ENCODE assay signal across 22 cellular contexts in the genomic region with DNA sequence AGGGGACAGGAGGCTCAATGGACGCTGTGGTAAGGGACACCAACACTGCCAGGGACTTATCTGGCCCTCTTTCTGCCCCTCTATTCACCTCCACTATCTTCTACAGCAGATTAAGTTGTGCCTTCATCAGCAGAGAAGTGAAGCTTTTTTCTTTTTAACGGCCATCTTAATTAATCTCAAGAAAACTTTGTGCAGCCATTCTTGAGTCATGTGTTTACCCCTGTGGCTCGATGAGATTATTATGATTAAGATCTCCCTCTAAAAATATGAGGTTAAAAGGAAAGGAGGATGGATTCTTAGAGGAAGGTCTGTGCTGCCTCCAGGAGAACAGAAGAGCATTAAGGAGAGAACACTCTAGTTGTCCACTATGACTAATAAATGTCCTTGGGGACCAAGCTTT. TPM values are rescaled to one million over a fixed set of nuclear protein-coding genes. Genes with fewer than 3 reads are reported as not detected.
DNase-seq lines count a peak whose midpoint lies in the region; ATAC-seq, FAIRE-seq and TF ChIP-seq lines count a peak whose summit lies in the region.
"Had no signal": no experiment of that assay in that cellular context is flagged by ENCODE, and none has a peak within 500 bp of the region (broad histone marks: within the 10 kb centered on the region; RNA-seq: fewer than 3 reads in every experiment).

No MANE protein-coding gene starts in this region.

- BruUV-seq in HepG2 (replicated peaks; lab: Mats Ljungman, UMichigan) (no TSS peak), K562 (replicated peaks; lab: Mats Ljungman, UMichigan) (no TSS peak)

- FAIRE-seq in HepG2 (lab: Jason Lieb, UNC) (no peak), K562 (lab: Jason Lieb, UNC) (no peak), GM19239 (lab: Jason Lieb, UNC) (no peak)
- FAIRE-seq: H54, HTR-8/SVneo had no signal

- H2AFZ ChIP-seq in HepG2 (ENCODE audit: low read length), result peak overlapping the region; percentile 52
- peak overlapping the region; percentile 52 for H2AFZ ChIP-seq in K562 (ENCODE audit: low read depth, low read length)
- H2AFZ ChIP-seq in osteoblast (ENCODE audit: low read length), result peak overlapping the region; percentile 74
- H2AFZ ChIP-seq: GM23248 had no signal

- H3K4me3 ChIP-seq in HepG2 (replicated peaks in 1 of 3; ENCODE audit: insufficient read depth in 1 of 3, low read depth in 2 of 3, low read length in 3 of 3), result no peak overlapping the region
- no peak overlapping the region for H3K4me3 ChIP-seq in right lobe of liver
- H3K4me3 ChIP-seq in K562, result no peak overlapping the region
- H3K4me3 ChIP-seq in osteoblast (ENCODE audit: insufficient read depth, low read length), result no peak overlapping the region
- H3K4me3 ChIP-seq in prostate gland, result no peak overlapping the region
- H3K4me3 ChIP-seq in lower leg skin (ENCODE audit: low read depth, poor library complexity, severe bottlenecking), result no peak overlapping the region
- H3K4me3 ChIP-seq: BLaER1, GM23248 had no signal

- no peak for TF ChIP-seq POLR2A in HepG2 (IDR thresholded peaks at IDR 0.05; ENCODE audit: insufficient read depth in 1 of 2, low read depth in 2 of 2, low read length in 2 of 2)
- no peak for TF ChIP-seq POLR2A in right lobe of liver (IDR thresholded peaks at IDR 0.05)
- no peak for TF ChIP-seq POLR2A in K562 (conservative IDR thresholded peaks at IDR 0.05)
- TF ChIP-seq POLR2A in prostate gland (IDR thresholded peaks at IDR 0.05), result no peak
- no peak for TF ChIP-seq POLR2A in lower leg skin (IDR thresholded peaks at IDR 0.05)

- H3K27ac ChIP-seq in HepG2 (ENCODE audit: extremely low read length, insufficient read depth, low read length) (no peak overlapping the region), right lobe of liver (no peak overlapping the region), K562 (ENCODE audit: extremely low read depth, low read depth, low read length) (peak overlapping the region; percentile 29; the same call in 1 of the 3 replicates), osteoblast (ENCODE audit: low read depth, low read length) (no peak overlapping the region), prostate gland (no peak overlapping the region)
- H3K27ac ChIP-seq: 22Rv1, BLaER1, GM23248 had no signal

- in situ Hi-C loops in HepG2 (cut with HindIII; ENCODE audit: extremely low pct_ligation_motif_present, low pct_unique_long_range_greater_than_20kb), result no loop called here
- in situ Hi-C loops in K562 (cut with MboI), result no loop called here

- H3K27me3 ChIP-seq in HepG2 (ENCODE audit: control insufficient read depth in 1 of 2, insufficient read depth in 2 of 2, low read length in 2 of 2) (no peaks in the 10 kb centered on the region; a peak in 1 of 5 replicates), right lobe of liver (no peaks in the 10 kb centered on the region), K562 (ENCODE audit: control insufficient read depth in 2 of 2, insufficient read depth in 2 of 2, low read length in 2 of 2) (no peaks in the 10 kb centered on the region), osteoblast (ENCODE audit: insufficient read depth, low read length) (no peaks in the 10 kb centered on the region), prostate gland (replicated peaks; ENCODE audit: insufficient read depth) (no peaks in the 10 kb centered on the region)
- H3K27me3 ChIP-seq: BLaER1 had no signal

- TF ChIP-seq RAD21 in HepG2 (CRISPR knock-in tag; IDR thresholded peaks at IDR 0.05), result no peak
- no peak for TF ChIP-seq RAD21 in K562 (CRISPR knock-in tag; conservative IDR thresholded peaks at IDR 0.05 in 1 of 2, IDR thresholded peaks at IDR 0.05 in 1 of 2)

- WGBS in HepG2 (ENCODE audit: low lambda C conversion rate), result 30% methylated on average over 3 of the region's 3 CpGs
- 54% methylated on average over 3 of the region's 3 CpGs for WGBS in right lobe of liver (ENCODE audit: insufficient coverage, low coverage, low lambda C conversion rate, missing lambda C conversion rate)
- 3% methylated on average over 3 of the region's 3 CpGs for WGBS in K562 (ENCODE audit: insufficient coverage, low coverage, missing lambda C conversion rate)
- 62% methylated on average over 3 of the region's 3 CpGs for WGBS in prostate gland
- 66 to 67% methylated on average over 3 of the region's 3 CpGs for WGBS in lower leg skin, 2 donors

- H3K4me2 ChIP-seq in HepG2 (ENCODE audit: low read depth, low read length) (no peak overlapping the region), K562 (ENCODE audit: insufficient read depth, low read length) (no peak overlapping the region), osteoblast (ENCODE audit: insufficient read depth, low read length) (no peak overlapping the region)
- H3K4me2 ChIP-seq: BLaER1 had no signal

- intact Hi-C loops in HepG2 (cut with micrococcal nuclease; ENCODE audit: unreplicated experiment) (no loop called here), right lobe of liver (cut with DNase I) (no loop called here), K562 (cut with micrococcal nuclease) (loop anchor here (5.0 kb wide), 1 partner anchor 93 kb away; a partner anchor contains a TSS), prostate gland (cut with DNase I) (no loop called here), lower leg skin (cut with DNase I; ENCODE audit: low total_unique reads) (no loop called here)

- no peak for TF ChIP-seq CTCF in HepG2 (CRISPR knock-in tag; IDR thresholded peaks at IDR 0.05)
- TF ChIP-seq CTCF in right lobe of liver (IDR thresholded peaks at IDR 0.05), result no peak
- no peak for TF ChIP-seq CTCF in K562 (IDR thresholded peaks at IDR 0.05 in 2 of 3, conservative IDR thresholded peaks at IDR 0.05 in 1 of 3; ENCODE audit: insufficient read depth in 2 of 3, low read depth in 1 of 3, low read length in 3 of 3)
- no peak for TF ChIP-seq CTCF in osteoblast (IDR thresholded peaks at IDR 0.05; ENCODE audit: extremely low read depth, low read depth, low read length)
- TF ChIP-seq CTCF in prostate gland (IDR thresholded peaks at IDR 0.05), result no peak
- no peak for TF ChIP-seq CTCF in lower leg skin (IDR thresholded peaks at IDR 0.05)

- H3K79me2 ChIP-seq in HepG2 (ENCODE audit: insufficient read depth, low read length) (no peaks in the 10 kb centered on the region), K562 (ENCODE audit: control insufficient read depth, insufficient read depth, low read length) (no peaks in the 10 kb centered on the region), osteoblast (ENCODE audit: insufficient read depth, low read length) (no peaks in the 10 kb centered on the region)

- no peaks in the 10 kb centered on the region for H4K20me1 ChIP-seq in HepG2 (ENCODE audit: insufficient read depth, low read length)
- H4K20me1 ChIP-seq in K562 (replicated peaks; ENCODE audit: control insufficient read depth, insufficient read depth, low read length), result no peaks in the 10 kb centered on the region
- H4K20me1 ChIP-seq in osteoblast (ENCODE audit: insufficient read depth, low read length), result no peaks in the 10 kb centered on the region
- H4K20me1 ChIP-seq: BLaER1 had no signal

- POLR2A ChIA-PET in HepG2 (lab: Yijun Ruan, JAX) (no interaction called here), K562 (lab: Yijun Ruan, JAX) (interaction anchor here (1.0 to 1.1 kb wide), 2 partner anchors 11 to 15 kb away, joined by 3 read pairs; no protein-coding TSS in a partner anchor)

- TF ChIP-seq EP300 in HepG2 (IDR thresholded peaks at IDR 0.05; ENCODE audit: low read depth in 2 of 2, low read length in 2 of 2), result no peak
- no peak for TF ChIP-seq EP300 in HepG2 (CRISPR knock-in tag; IDR thresholded peaks at IDR 0.05; ENCODE audit: borderline replicate concordance)
- TF ChIP-seq EP300 in K562 (IDR thresholded peaks at IDR 0.05; ENCODE audit: low read length), result no peak

- H3K36me3 ChIP-seq in HepG2 (replicated peaks in 1 of 2; ENCODE audit: control insufficient read depth in 1 of 2, insufficient read depth in 2 of 2, low read length in 2 of 2) (no peaks in the 10 kb centered on the region), right lobe of liver (no peaks in the 10 kb centered on the region), K562 (ENCODE audit: control insufficient read depth, insufficient read depth, low read length) (no peaks in the 10 kb centered on the region), osteoblast (ENCODE audit: insufficient read depth, low read length) (no peaks in the 10 kb centered on the region), prostate gland (no peaks in the 10 kb centered on the region)
- H3K36me3 ChIP-seq: BLaER1 had no signal

- H3K4me1 ChIP-seq in HepG2 (ENCODE audit: insufficient read depth, low read length) (0 out of 2 replicates have a peak, but pooled peaks cover 14% of the 10 kb centered on the region), right lobe of liver (no peaks in the 10 kb centered on the region), K562 (replicated peaks in 1 of 2; ENCODE audit: control insufficient read depth in 2 of 2, insufficient read depth in 2 of 2, low read length in 2 of 2) (no peaks in the 10 kb centered on the region; a peak in 1 of 5 replicates), osteoblast (ENCODE audit: insufficient read depth, low read length) (no peaks in the 10 kb centered on the region), prostate gland (replicated peaks) (no peaks in the 10 kb centered on the region)
- H3K4me1 ChIP-seq: BLaER1 had no signal

- DNase-seq in HepG2 (ENCODE audit: low spot score) (no peak), right lobe of liver (no peak), K562 (ENCODE audit: extremely low read depth in 1 of 4, low spot score in 3 of 4) (peak in 1 of 4 experiments; percentile 23), osteoblast (ENCODE audit: insufficient read length, low spot score, missing footprints) (no peak), GM19239 (ENCODE audit: insufficient read length, low spot score) (no peak), prostate gland (ENCODE audit: low spot score) (no peak), midbrain (lab: John Stamatoyannopoulos, UW) (no peak), lower leg skin (ENCODE audit: low spot score in 2 of 2) (no peak)
- DNase-seq: Calu3; CD4-positive, alpha-beta memory T cell; DMS79 treated with DMSO at 0.1 percent for 48 hours; GF-D8; GM23248; HCEC 1CT; HFFc6 had no signal

- CTCF ChIA-PET in HepG2 (lab: Yijun Ruan, JAX; ENCODE audit: low intra/inter-chr PET ratio, low total read pairs), result no interaction called here
- CTCF ChIA-PET in K562 (lab: Yijun Ruan, JAX; ENCODE audit: low intra/inter-chr PET ratio), result no interaction called here

- no peak for ATAC-seq in HepG2
- no peak for ATAC-seq in right lobe of liver
- ATAC-seq in K562, result peak; percentile 51

- no peaks in the 10 kb centered on the region for H3K9me3 ChIP-seq in HepG2 (ENCODE audit: low read length)
- no peaks in the 10 kb centered on the region for H3K9me3 ChIP-seq in right lobe of liver
- no peaks in the 10 kb centered on the region for H3K9me3 ChIP-seq in K562 (replicated peaks; ENCODE audit: control insufficient read depth, insufficient read depth, low read depth, low read length)
- no peaks in the 10 kb centered on the region for H3K9me3 ChIP-seq in osteoblast (ENCODE audit: low read depth, low read length)
- no peaks in the 10 kb centered on the region for H3K9me3 ChIP-seq in prostate gland
- H3K9me3 ChIP-seq: BLaER1 had no signal

- no peaks in the 10 kb centered on the region for H3K9me1 ChIP-seq in K562 (ENCODE audit: control insufficient read depth, insufficient read depth, low read length)

- no peak overlapping the region for H3K9ac ChIP-seq in HepG2 (ENCODE audit: insufficient read depth, low read depth, low read length)
- no peak overlapping the region for H3K9ac ChIP-seq in K562 (ENCODE audit: insufficient read depth in 1 of 2, low read depth in 2 of 2, low read length in 2 of 2)
- H3K9ac ChIP-seq: BLaER1, GM23248 had no signal

RNA-seq across cellular contexts. Expression of a gene that starts 32.4 kb away (rescaled TPM):
- not detected in 2 replicates for total RNA-seq in HepG2 (2016; rRNA removed; fragmentation: Illumina TruSeq; extraction: Trizol)
- not detected in 2 replicates for total RNA-seq in HepG2 (2016; cell fraction: cytosol; rRNA removed; fragmentation: Illumina TruSeq; extraction: Trizol; ENCODE audit: low read depth)
- total RNA-seq in HepG2 (2016; cell fraction: insoluble cytoplasmic fraction; rRNA removed; fragmentation: Illumina TruSeq; extraction: Trizol), result not detected in 2 replicates
- total RNA-seq in HepG2 (2016; cell fraction: membrane; rRNA removed; fragmentation: Illumina TruSeq; extraction: Trizol), result not detected in 2 replicates
- not detected in 2 replicates for total RNA-seq in HepG2 (2016; cell fraction: nucleus; rRNA removed; fragmentation: Illumina TruSeq; extraction: Trizol)
- not detected in 2 replicates for polyA plus RNA-seq in HepG2 (2011; rRNA removed)
- polyA plus RNA-seq in HepG2 (2011; cell fraction: cytosol; rRNA removed), result not detected in 2 replicates
- not detected in 2 replicates for polyA plus RNA-seq in HepG2 (2011; cell fraction: nucleus; rRNA removed)
- 0.04 TPM in 1 of 2 replicates, not detected in the other for polyA plus RNA-seq in HepG2 (2012)
- not detected in 2 replicates for polyA plus RNA-seq in HepG2 (2016; cell fraction: cytosol; fragmentation: Illumina TruSeq; extraction: Trizol; ENCODE audit: low read depth)
- polyA plus RNA-seq in HepG2 (2016; cell fraction: insoluble cytoplasmic fraction; fragmentation: Illumina TruSeq; extraction: Trizol; ENCODE audit: low read depth), result not detected in 2 replicates
- not detected in 2 replicates for polyA plus RNA-seq in HepG2 (2016; cell fraction: membrane; fragmentation: Illumina TruSeq; extraction: Trizol; ENCODE audit: low read depth)
- not detected in 2 replicates for polyA plus RNA-seq in HepG2 (2016; cell fraction: nucleus; fragmentation: Illumina TruSeq; extraction: Trizol; ENCODE audit: insufficient read depth, low read depth)
- not detected in 2 replicates for polyA minus RNA-seq in HepG2 (2011; rRNA and poly(A)+ RNA removed; ENCODE audit: low replicate concordance)
- not detected in 2 replicates for polyA minus RNA-seq in HepG2 (2011; cell fraction: cytosol; rRNA and poly(A)+ RNA removed)
- polyA minus RNA-seq in HepG2 (2011; cell fraction: nucleus; rRNA and poly(A)+ RNA removed), result not detected in 2 replicates
- total RNA-seq in right lobe of liver, result not detected
- total RNA-seq in K562 (2011; cell fraction: chromatin; rRNA removed; ENCODE audit: low replicate concordance), result not detected in 2 replicates
- not detected in 2 replicates for total RNA-seq in K562 (2011; cell fraction: nucleolus; rRNA removed)
- not detected in 2 replicates for total RNA-seq in K562 (2011; cell fraction: nucleoplasm; rRNA removed)
- total RNA-seq in K562 (2014; rRNA removed), result 0.04 and 0.05 TPM in 2 replicates
- 0.04 and 0.06 TPM in 2 replicates for total RNA-seq in K562 (2014; rRNA removed; fragmentation: Illumina TruSeq; extraction: Trizol)
- total RNA-seq in K562 (2015; rRNA removed; fragmentation: Illumina TruSeq; extraction: Trizol), result not detected in 2 replicates
- total RNA-seq in K562 (2021), result not detected in 2 replicates
- 0.01 TPM in 1 of 2 replicates, not detected in the other for polyA plus RNA-seq in K562 (2011; rRNA removed)
- not detected in 2 replicates for polyA plus RNA-seq in K562 (2011; cell fraction: cytosol; rRNA removed)
- polyA plus RNA-seq in K562 (2011; cell fraction: nucleus; rRNA removed), result not detected in 2 replicates
- polyA plus RNA-seq in K562 (2012), result 0.04 and 0.25 TPM in 2 replicates
- polyA plus RNA-seq in K562 (2014; fragmentation: Illumina TruSeq; extraction: Trizol), result 0.03 TPM in 1 of 2 replicates, not detected in the other
- polyA plus RNA-seq in K562 (2014; fragmentation: Nextera tagmentation; extraction: Ambion mirVana), result under 1 TPM; 0.04 to 0.06 TPM
- polyA plus RNA-seq in K562 (2014; rRNA removed), result 0.07 TPM in 1 of 2 replicates, not detected in the other
- not detected in 2 replicates for polyA minus RNA-seq in K562 (2011; rRNA and poly(A)+ RNA removed)
- polyA minus RNA-seq in K562 (2011; cell fraction: cytosol; rRNA and poly(A)+ RNA removed), result not detected in 2 replicates
- polyA minus RNA-seq in K562 (2011; cell fraction: nucleus; rRNA and poly(A)+ RNA removed), result not detected in 2 replicates
- total RNA-seq in osteoblast, result not detected in 2 replicates
- 1 to 10 TPM in 1 of 2 donors, under 1 TPM in 1; 0.23 to 2.1 TPM for total RNA-seq in prostate gland
- total RNA-seq in lower leg skin, result 1,000 to 10,000 TPM in 1 of 4 donors, 100 to 1,000 TPM in 3; 519 to 1,039 (median 786) TPM
- total RNA-seq: A673, Calu3, GM23248, HFFc6 had no signal
- polyA plus RNA-seq: AG04450, CD14-positive monocyte, GM23248 had no signal

Comparison
In these comparisons a context has a peak if more than half of its experiments do, and no peak if none do; other contexts are left out.
1. RNA of a gene that starts 32.4 kb away (total RNA-seq): 519 to 1,039 TPM in lower leg skin; 0.23 to 2.1 TPM in prostate gland, 0.04 to 0.06 TPM in K562, not detected in HepG2, not detected in right lobe of liver and not detected in osteoblast; every median in the first group is over 100 times any median in the second.
2. Peak in every context shown above with its lines, with median percentiles within 50 percentile points of each other: H2AFZ ChIP-seq.